In genomic region chr5:1789838-1790462, GRCh38 we compare ENCODE assay signal across 11 cellular contexts. TPM values are rescaled to one million over a fixed set of nuclear protein-coding genes. Genes with fewer than 3 reads are reported as not detected.
DNase-seq lines count a peak whose midpoint lies in the region; ATAC-seq and TF ChIP-seq lines count a peak whose summit lies in the region.
"Had no signal": no experiment of that assay in that cellular context is flagged by ENCODE, and none has a peak within 500 bp of the region (broad histone marks: within the 10 kb centered on the region; RNA-seq: fewer than 3 reads in every experiment).

No MANE protein-coding gene starts in this region.

- H3K4me3 Mint-ChIP-seq in central memory CD8-positive, alpha-beta T cell: no peak overlapping the region

- H3K4me3 ChIP-seq in OCI-LY3 (ENCODE audit: low read length) (no peak overlapping the region), neural cell (ENCODE audit: low read length) (peak overlapping the region; percentile 8)
- H3K4me3 ChIP-seq: pancreas had no signal

- TF ChIP-seq RAD21 in neural cell (conservative IDR thresholded peaks at IDR 0.05): no peak

- H3K9ac ChIP-seq in OCI-LY3 (ENCODE audit: low read length) (no peak overlapping the region), neural cell (ENCODE audit: low read length) (peak overlapping the region; percentile 27)

- H3K4me1 Mint-ChIP-seq in central memory CD8-positive, alpha-beta T cell: peaks cover 22% of the 10 kb centered on the region

- TF ChIP-seq CTCF in OCI-LY3 (IDR thresholded peaks at IDR 0.05; ENCODE audit: low read depth, low read length) (no peak), neural cell (IDR thresholded peaks at IDR 0.05; ENCODE audit: poor library complexity, severe bottlenecking) (no peak)

- H3K36me3 Mint-ChIP-seq in central memory CD8-positive, alpha-beta T cell (ENCODE audit: insufficient read depth): peaks cover 7% of the 10 kb centered on the region

- H3K36me3 ChIP-seq in OCI-LY3 (replicated peaks; ENCODE audit: low read depth, low read length): no peaks in the 10 kb centered on the region
- no peaks in the 10 kb centered on the region for H3K36me3 ChIP-seq in neural cell (ENCODE audit: insufficient read depth, low read length)
- H3K36me3 ChIP-seq: pancreas had no signal

- DNase-seq in EL (peak; percentile 84), OCI-M2 (lab: John Stamatoyannopoulos, UW; ENCODE audit: unreplicated experiment) (no peak), NCI-H2227 (lab: John Stamatoyannopoulos, UW; ENCODE audit: unreplicated experiment) (no peak)
- DNase-seq in central memory CD8-positive, alpha-beta T cell (ENCODE audit: low spot score in 2 of 2): no peak
- DNase-seq: activated CD8-positive, alpha-beta memory T cell treated with anti-CD3 and anti-CD28 coated beads, Interleukin-2, amount 50 U/mL, for 48 hours; NCI-H526 treated with DMSO at 0.1 percent for 48 hours; pancreas had no signal

- H3K79me2 ChIP-seq in OCI-LY3 (ENCODE audit: low read length) (no peaks in the 10 kb centered on the region), neural cell (replicated peaks; ENCODE audit: insufficient read depth, low read length) (no peaks in the 10 kb centered on the region)

- H2AFZ ChIP-seq in OCI-LY3 (ENCODE audit: low read depth, low read length): no peak overlapping the region
- H2AFZ ChIP-seq in neural cell (ENCODE audit: low read depth, low read length): peak overlapping the region; percentile 37

- H3K27me3 ChIP-seq in OCI-LY3 (ENCODE audit: low read depth, low read length) (no peaks in the 10 kb centered on the region), neural cell (ENCODE audit: insufficient read depth, low read depth, low read length) (no peaks in the 10 kb centered on the region)
- H3K27me3 ChIP-seq: pancreas had no signal

- no peak overlapping the region for H3K27ac ChIP-seq in OCI-LY3 (ENCODE audit: low read length)
- peak overlapping the region; percentile 3 for H3K27ac ChIP-seq in neural cell (ENCODE audit: low read length)
- H3K27ac ChIP-seq: pancreas had no signal

- H3K9me3 ChIP-seq in OCI-LY3 (ENCODE audit: insufficient read depth, low read length) (no peaks in the 10 kb centered on the region), neural cell (ENCODE audit: low read length) (no peaks in the 10 kb centered on the region)
- H3K9me3 ChIP-seq: pancreas had no signal

- peaks cover 2% of the 10 kb centered on the region for H3K27me3 Mint-ChIP-seq in central memory CD8-positive, alpha-beta T cell

- no peak for TF ChIP-seq EP300 in neural cell (conservative IDR thresholded peaks at IDR 0.05; ENCODE audit: poor library complexity, severe bottlenecking)

- peaks cover 24% of the 10 kb centered on the region for H3K4me1 ChIP-seq in OCI-LY3 (ENCODE audit: low read length)
- H3K4me1 ChIP-seq: pancreas had no signal

- no peak for ATAC-seq in central memory CD8-positive, alpha-beta T cell (replicated peaks; ENCODE audit: extremely low read depth, poor library complexity, severe bottlenecking)
- ATAC-seq in GM18520 (IDR thresholded peaks at IDR 0.05; ENCODE audit: unreplicated experiment): no peak
- ATAC-seq in GM21737 (IDR thresholded peaks at IDR 0.05; ENCODE audit: unreplicated experiment): no peak
- ATAC-seq: pancreas had no signal

- H3K9me3 Mint-ChIP-seq in central memory CD8-positive, alpha-beta T cell: peaks cover 6% of the 10 kb centered on the region

- H3K27ac Mint-ChIP-seq in central memory CD8-positive, alpha-beta T cell (ENCODE audit: low read depth): peak overlapping the region; percentile 64

- peak overlapping the region; percentile 12; the same call in 1 of the 2 replicates for H3K4me2 ChIP-seq in OCI-LY3 (ENCODE audit: low read length)
- no peak overlapping the region for H3K4me2 ChIP-seq in neural cell (ENCODE audit: low read length)

- H3K9me2 ChIP-seq in neural cell (ENCODE audit: insufficient read depth, low read length): no peaks in the 10 kb centered on the region

- no peaks in the 10 kb centered on the region for H4K20me1 ChIP-seq in OCI-LY3 (ENCODE audit: insufficient read depth, low read length)
- H4K20me1 ChIP-seq in neural cell (ENCODE audit: insufficient read depth): no peaks in the 10 kb centered on the region

- H3F3A ChIP-seq in neural cell (ENCODE audit: insufficient read depth, low read length, poor library complexity, severe bottlenecking): no peaks in the 10 kb centered on the region

TF ChIP-seq in neural cell, 6 proteins besides CTCF, POLR2A, EP300 and RAD21:
- TF ChIP-seq, protein P1, sequence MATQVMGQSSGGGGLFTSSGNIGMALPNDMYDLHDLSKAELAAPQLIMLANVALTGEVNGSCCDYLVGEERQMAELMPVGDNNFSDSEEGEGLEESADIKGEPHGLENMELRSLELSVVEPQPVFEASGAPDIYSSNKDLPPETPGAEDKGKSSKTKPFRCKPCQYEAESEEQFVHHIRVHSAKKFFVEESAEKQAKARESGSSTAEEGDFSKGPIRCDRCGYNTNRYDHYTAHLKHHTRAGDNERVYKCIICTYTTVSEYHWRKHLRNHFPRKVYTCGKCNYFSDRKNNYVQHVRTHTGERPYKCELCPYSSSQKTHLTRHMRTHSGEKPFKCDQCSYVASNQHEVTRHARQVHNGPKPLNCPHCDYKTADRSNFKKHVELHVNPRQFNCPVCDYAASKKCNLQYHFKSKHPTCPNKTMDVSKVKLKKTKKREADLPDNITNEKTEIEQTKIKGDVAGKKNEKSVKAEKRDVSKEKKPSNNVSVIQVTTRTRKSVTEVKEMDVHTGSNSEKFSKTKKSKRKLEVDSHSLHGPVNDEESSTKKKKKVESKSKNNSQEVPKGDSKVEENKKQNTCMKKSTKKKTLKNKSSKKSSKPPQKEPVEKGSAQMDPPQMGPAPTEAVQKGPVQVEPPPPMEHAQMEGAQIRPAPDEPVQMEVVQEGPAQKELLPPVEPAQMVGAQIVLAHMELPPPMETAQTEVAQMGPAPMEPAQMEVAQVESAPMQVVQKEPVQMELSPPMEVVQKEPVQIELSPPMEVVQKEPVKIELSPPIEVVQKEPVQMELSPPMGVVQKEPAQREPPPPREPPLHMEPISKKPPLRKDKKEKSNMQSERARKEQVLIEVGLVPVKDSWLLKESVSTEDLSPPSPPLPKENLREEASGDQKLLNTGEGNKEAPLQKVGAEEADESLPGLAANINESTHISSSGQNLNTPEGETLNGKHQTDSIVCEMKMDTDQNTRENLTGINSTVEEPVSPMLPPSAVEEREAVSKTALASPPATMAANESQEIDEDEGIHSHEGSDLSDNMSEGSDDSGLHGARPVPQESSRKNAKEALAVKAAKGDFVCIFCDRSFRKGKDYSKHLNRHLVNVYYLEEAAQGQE (IDR thresholded peaks at IDR 0.05; ENCODE audit: borderline replicate concordance): no peak

RNA-seq across cellular contexts. Expression of gene MRPL36, which starts 9.7 kb away (rescaled TPM):
- polyA plus RNA-seq in neural cell: 51.9 and 62.6 TPM in 2 replicates
- polyA minus RNA-seq in neural cell: 23.9 and 31.5 TPM in 2 replicates

RNA-seq across cellular contexts. Expression of gene NDUFS6, which starts 11.3 kb away (rescaled TPM):
- polyA plus RNA-seq in neural cell: 72.0 and 73.5 TPM in 2 replicates
- polyA minus RNA-seq in neural cell: 30.9 and 49.8 TPM in 2 replicates
